Comparison of ENCODE assay signal across 27 cellular contexts in genomic region chr19:56916528-56916927, GRCh38.
"Had no signal": no experiment of that assay in that cellular context is flagged by ENCODE, and none has a peak within 500 bp of the region (broad histone marks: within the 10 kb centered on the region; RNA-seq: fewer than 3 reads in every experiment).

No MANE protein-coding gene starts in this region.

- H3K4me1 ChIP-seq: colonic mucosa, esophagus muscularis mucosa, esophagus squamous epithelium, foreskin keratinocyte, gastrocnemius medialis, gastroesophageal sphincter, heart left ventricle, heart right ventricle had no signal

- DNase-seq: colonic mucosa; cortex of kidney; dermis blood vessel endothelial cell; dorsolateral prefrontal cortex; effector CD4-positive, alpha-beta T cell; effector CD8-positive, alpha-beta T cell; effector memory CD4-positive, alpha-beta T cell; effector memory CD8-positive, alpha-beta T cell; endodermal cell; erythroblast; esophagus squamous epithelium; foreskin fibroblast; foreskin keratinocyte; foreskin melanocyte; gastrocnemius medialis; glutamatergic neuron; heart left ventricle; heart right ventricle had no signal

- H3K27ac ChIP-seq: colonic mucosa, coronary artery, dorsolateral prefrontal cortex, epithelial cell of prostate, esophagus muscularis mucosa, esophagus squamous epithelium, foreskin keratinocyte, gastrocnemius medialis, gastroesophageal sphincter, heart left ventricle, heart right ventricle had no signal

- H3K4me3 ChIP-seq: colonic mucosa, coronary artery, esophagus muscularis mucosa, esophagus squamous epithelium, gastrocnemius medialis, gastroesophageal sphincter, heart left ventricle, heart right ventricle had no signal

- H3K9me3 ChIP-seq: colonic mucosa, gastrocnemius medialis had no signal

- H3K36me3 ChIP-seq: colonic mucosa, esophagus muscularis mucosa, esophagus squamous epithelium, gastrocnemius medialis, gastroesophageal sphincter, heart left ventricle, heart right ventricle had no signal

- H3K27me3 ChIP-seq: colonic mucosa, esophagus squamous epithelium, foreskin keratinocyte, gastrocnemius medialis had no signal

- FAIRE-seq: colon, endometrium, endothelial cell of umbilical vein, frontal cortex had no signal

- ATAC-seq: effector memory CD8-positive, alpha-beta T cell; esophagus mucosa; foreskin keratinocyte; gastrocnemius medialis; gastroesophageal sphincter; heart left ventricle; heart right ventricle had no signal
